Comparison of ENCODE assay signal across 1 cellular context in genomic region chr3:151201046-151201730, GRCh38.
TF ChIP-seq lines count a peak whose summit lies in the region.

No MANE protein-coding gene starts in this region.

TF ChIP-seq in HepG2, 621 proteins besides CTCF, POLR2A, EP300 and RAD21:
- no peak for TF ChIP-seq ZNF276 (CRISPR knock-in tag; IDR thresholded peaks at IDR 0.05; ENCODE audit: low read depth)
- peak; percentile 25 for TF ChIP-seq MED8 (CRISPR knock-in tag; IDR thresholded peaks at IDR 0.05; ENCODE audit: insufficient replicate concordance)
TF ChIP-seq in HepG2: peak in this region for 1.
